Comparison of ENCODE assay signal across 8 cellular contexts in genomic region chr4:163332526-163333405, GRCh38. TPM values are rescaled to one million over a fixed set of nuclear protein-coding genes. Genes with fewer than 3 reads are reported as not detected.
DNase-seq lines count a peak whose midpoint lies in the region; ATAC-seq and TF ChIP-seq lines count a peak whose summit lies in the region.

NPY1R (minus strand) TSS chr4:163332596; CDS start chr4:163326554, 6,042 bp downstream.

- H3K4me1 ChIP-seq in HUES6 (ENCODE audit: control insufficient read depth, insufficient read depth, low read length) (no peaks in the 10 kb centered on the region), breast epithelium (no peaks in the 10 kb centered on the region), iPS-18a (ENCODE audit: control insufficient read depth, low read depth, low read length) (peaks cover 8% of the 10 kb centered on the region), sigmoid colon (peaks cover 0 to 21% (median 8%) of the 10 kb centered on the region in 4 donors)
- no peaks in the 10 kb centered on the region for H3K4me1 ChIP-seq in effector memory CD4-positive, alpha-beta T cell (ENCODE audit: control insufficient read depth, insufficient read depth, low read length, poor library complexity, severe bottlenecking)

- H3K27ac ChIP-seq in HUES6 (ENCODE audit: low read depth, low read length) (no peak within 1 kb of the TSS), breast epithelium (peak within 1 kb of the TSS; percentile 57 to 66), iPS-18a (ENCODE audit: low read length) (no peak within 1 kb of the TSS), sigmoid colon (peak within 1 kb of the TSS in 2 of 4 donors; percentile 23 to 30)
- H3K27ac ChIP-seq in effector memory CD4-positive, alpha-beta T cell (ENCODE audit: insufficient read depth, low read length, poor library complexity, severe bottlenecking), result no peak within 1 kb of the TSS

- no peaks in the 10 kb centered on the region for H3K36me3 ChIP-seq in HUES6 (ENCODE audit: control insufficient read depth, insufficient read depth, low read length)
- no peaks in the 10 kb centered on the region for H3K36me3 ChIP-seq in breast epithelium
- H3K36me3 ChIP-seq in iPS-18a (ENCODE audit: control insufficient read depth, low read depth, low read length), result no peaks in the 10 kb centered on the region
- no peaks in the 10 kb centered on the region for H3K36me3 ChIP-seq in sigmoid colon
- no peaks in the 10 kb centered on the region for H3K36me3 ChIP-seq in effector memory CD4-positive, alpha-beta T cell (ENCODE audit: control insufficient read depth, insufficient read depth, low read length)

- no peak for TF ChIP-seq EP300 in sigmoid colon (IDR thresholded peaks at IDR 0.05)

- H3K9me3 ChIP-seq in HUES6 (ENCODE audit: control insufficient read depth, insufficient read depth, low read depth, low read length) (peaks cover 5% of the 10 kb centered on the region; the same call in 1 of the 2 replicates), breast epithelium (no peaks in the 10 kb centered on the region), iPS-18a (ENCODE audit: control insufficient read depth, low read depth, low read length) (no peaks in the 10 kb centered on the region), sigmoid colon (no peaks in the 10 kb centered on the region)
- H3K9me3 ChIP-seq in effector memory CD4-positive, alpha-beta T cell (ENCODE audit: control insufficient read depth, low read length), result no peaks in the 10 kb centered on the region

- TF ChIP-seq CTCF in breast epithelium (IDR thresholded peaks at IDR 0.05) (peak; percentile 20 to 59 (median 57)), sigmoid colon (IDR thresholded peaks at IDR 0.05) (peak; percentile 27 to 64 (median 34))

- H3K4me3 ChIP-seq in HUES6 (ENCODE audit: low read depth, low read length), result peak within 1 kb of the TSS; percentile 68
- peak within 1 kb of the TSS; percentile 48 to 80 (median 67) for H3K4me3 ChIP-seq in breast epithelium
- H3K4me3 ChIP-seq in iPS-18a (ENCODE audit: low read length), result peak within 1 kb of the TSS; percentile 89
- H3K4me3 ChIP-seq in sigmoid colon, result peak within 1 kb of the TSS; percentile 13 to 56 (median 47)
- no peak within 1 kb of the TSS for H3K4me3 ChIP-seq in effector memory CD4-positive, alpha-beta T cell (ENCODE audit: insufficient read depth, low read depth, low read length, poor library complexity, severe bottlenecking)

- intact Hi-C loops in breast epithelium (cut with DNase I; ENCODE audit: low total_unique reads), result no loop called here
- intact Hi-C loops in sigmoid colon (cut with DNase I), result loop anchor here (1.0 kb wide), 1 partner anchor 834 kb away; no protein-coding TSS in a partner anchor

- WGBS in sigmoid colon, 2 donors, result 11 to 14% methylated on average over 36 of the region's 36 CpGs

- ATAC-seq in GM21619 (IDR thresholded peaks at IDR 0.05; ENCODE audit: unreplicated experiment), result peak; percentile 82

- no peak for TF ChIP-seq POLR2A in breast epithelium (IDR thresholded peaks at IDR 0.05)
- no peak for TF ChIP-seq POLR2A in sigmoid colon (IDR thresholded peaks at IDR 0.05)

- H3K27me3 ChIP-seq in HUES6 (ENCODE audit: control insufficient read depth, insufficient read depth, low read length) (peaks cover 29% of the 10 kb centered on the region), breast epithelium (no peaks in the 10 kb centered on the region), iPS-18a (ENCODE audit: control insufficient read depth, insufficient read depth, low read length) (peaks cover 21% of the 10 kb centered on the region), sigmoid colon (peaks cover 0 to 26% (median 0%) of the 10 kb centered on the region in 3 donors)
- peaks cover 24% of the 10 kb centered on the region for H3K27me3 ChIP-seq in effector memory CD4-positive, alpha-beta T cell (replicated peaks; ENCODE audit: control insufficient read depth, insufficient read depth, low read length, poor library complexity, severe bottlenecking)

- H3K9ac ChIP-seq in HUES6 (ENCODE audit: low read length) (peak within 1 kb of the TSS; percentile 72), iPS-18a (ENCODE audit: low read length) (peak within 1 kb of the TSS; percentile 64)

- DNase-seq in ELF-1 (ENCODE audit: low read depth, low spot score) (peak; percentile 88), SIG-M5 treated with dmso at 0.1 percent for 504 hours (lab: John Stamatoyannopoulos, UW; ENCODE audit: unreplicated experiment) (peak; percentile 55), breast epithelium (ENCODE audit: low spot score in 2 of 2) (peak; percentile 71 to 74), sigmoid colon (peak; percentile 77)
- DNase-seq in effector memory CD4-positive, alpha-beta T cell, result no peak

RNA-seq across cellular contexts. Expression of gene NPY1R, which starts in this region (rescaled TPM):
- 10 to 100 TPM; 46.8 to 61.0 (median 55.8) TPM for total RNA-seq in breast epithelium
- 1 to 10 TPM in 2 of 4 donors, under 1 TPM in 2; 0.49 to 2.9 (median 1.9) TPM for total RNA-seq in sigmoid colon
- polyA plus RNA-seq in sigmoid colon, result 1 to 10 TPM; 1.6 to 7.2 (median 5.1) TPM

Comparison
In these comparisons a context has a peak if more than half of its experiments do, and no peak if none do; other contexts are left out.
1. RNA of gene NPY1R (total RNA-seq): 46.8 to 61.0 TPM in breast epithelium; 0.49 to 2.9 TPM in sigmoid colon; every median in the first group is over 10 times any median in the second.
2. DNase-seq: peak in ELF-1 (single experiment), SIG-M5 treated with dmso at 0.1 percent for 504 hours (single experiment), breast epithelium (2 of 2) and sigmoid colon (single experiment); none in effector memory CD4-positive, alpha-beta T cell (0 of 3).
3. H3K27ac ChIP-seq: peak in breast epithelium (2 of 2); none in HUES6 (single experiment), iPS-18a (single experiment) and effector memory CD4-positive, alpha-beta T cell (single experiment).